Comparison of ENCODE assay signal across 18 cellular contexts in the genomic region with DNA sequence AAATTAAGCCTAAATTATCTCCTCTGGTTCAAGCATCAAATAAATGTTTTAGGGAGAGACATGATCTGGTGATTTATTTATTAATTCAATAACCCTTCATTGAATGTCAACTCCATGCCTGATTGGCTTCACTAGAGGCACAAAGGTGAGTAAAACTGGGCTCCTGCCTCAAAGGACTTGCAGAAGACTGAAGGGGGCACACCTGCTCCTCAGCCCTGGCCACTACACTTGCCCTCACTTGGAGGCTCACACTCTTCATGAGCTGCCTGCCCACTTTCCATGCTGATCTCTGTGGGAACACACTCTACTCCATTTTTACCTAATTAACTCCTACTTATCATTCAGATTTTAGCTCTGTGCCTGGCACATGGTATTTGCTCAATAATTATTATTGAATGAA.
"Had no signal": no experiment of that assay in that cellular context is flagged by ENCODE, and none has a peak within 500 bp of the region (broad histone marks: within the 10 kb centered on the region; RNA-seq: fewer than 3 reads in every experiment).

No MANE protein-coding gene starts in this region.

- DNase-seq: activated CD4-positive, alpha-beta T cell treated with anti-CD3 and anti-CD28 coated beads for 1 hour; activated CD4-positive, alpha-beta T cell treated with anti-CD3 and anti-CD28 coated beads, Interleukin-2, amount 50 U/mL, for 48 hours; activated CD8-positive, alpha-beta memory T cell treated with anti-CD3 and anti-CD28 coated beads, Interleukin-2, amount 10 ng/mL, durations not matched to agents 7 days and 5 days; activated effector memory CD4-positive, alpha-beta T cell treated with anti-CD3 and anti-CD28 coated beads, Interleukin-2, amount 50 U/mL, for 16 hours; activated T-cell treated with anti-CD3 and anti-CD28 coated beads, Interleukin-2, amount 50 U/mL, for 48 hours; adrenal gland; dermis blood vessel endothelial cell; effector memory CD8-positive, alpha-beta T cell; head of caudate nucleus; immature natural killer cell; occipital lobe; stimulated activated CD4-positive, alpha-beta T cell treated with anti-CD3 and anti-CD28 coated beads, Interleukin-2, amount 100 ng/mL, for 48 hours had no signal

- H3K27ac Mint-ChIP-seq: activated CD8-positive, alpha-beta memory T cell treated with anti-CD3 and anti-CD28 coated beads, Interleukin-2, amount 10 ng/mL, durations not matched to agents 7 days and 5 days; activated naive CD4-positive, alpha-beta T cell treated with anti-CD3 and anti-CD28 coated beads, Interleukin-2, amount 50 U/mL, for 24 hours; effector memory CD8-positive, alpha-beta T cell; immature natural killer cell; nephron; progenitor cell of endocrine pancreas; stimulated activated memory B cell treated with anti-CD40 and anti-IgM and Interleukin-4, amounts not matched to agents 10 μg/mL and 1 μg/mL and 100 μg/mL, for 72 hours had no signal

- H3K27me3 ChIP-seq: adrenal gland, right atrium auricular region had no signal

- H3K9me3 ChIP-seq: adrenal gland, right atrium auricular region had no signal

- H3K27me3 Mint-ChIP-seq: stimulated activated memory B cell treated with anti-CD40 and anti-IgM and Interleukin-4, amounts not matched to agents 10 μg/mL and 1 μg/mL and 100 μg/mL, for 72 hours had no signal

- H3K4me3 ChIP-seq: adrenal gland, right atrium auricular region had no signal

- H3K36me3 Mint-ChIP-seq: activated CD8-positive, alpha-beta memory T cell treated with anti-CD3 and anti-CD28 coated beads, Interleukin-2, amount 10 ng/mL, durations not matched to agents 7 days and 5 days; activated naive CD4-positive, alpha-beta T cell treated with anti-CD3 and anti-CD28 coated beads, Interleukin-2, amount 50 U/mL, for 24 hours; immature natural killer cell; stimulated activated memory B cell treated with anti-CD40 and anti-IgM and Interleukin-4, amounts not matched to agents 10 μg/mL and 1 μg/mL and 100 μg/mL, for 72 hours had no signal

- H3K27ac ChIP-seq: adrenal gland, epithelial cell of prostate, right atrium auricular region had no signal

- H3K36me3 ChIP-seq: adrenal gland, right atrium auricular region had no signal

- H3K4me1 Mint-ChIP-seq: activated CD8-positive, alpha-beta memory T cell treated with anti-CD3 and anti-CD28 coated beads, Interleukin-2, amount 10 ng/mL, durations not matched to agents 7 days and 5 days; activated naive CD4-positive, alpha-beta T cell treated with anti-CD3 and anti-CD28 coated beads, Interleukin-2, amount 50 U/mL, for 24 hours; immature natural killer cell; stimulated activated memory B cell treated with anti-CD40 and anti-IgM and Interleukin-4, amounts not matched to agents 10 μg/mL and 1 μg/mL and 100 μg/mL, for 72 hours had no signal

- H3K4me3 Mint-ChIP-seq: activated CD8-positive, alpha-beta memory T cell treated with anti-CD3 and anti-CD28 coated beads, Interleukin-2, amount 10 ng/mL, durations not matched to agents 7 days and 5 days; activated naive CD4-positive, alpha-beta T cell treated with anti-CD3 and anti-CD28 coated beads, Interleukin-2, amount 50 U/mL, for 24 hours; effector memory CD8-positive, alpha-beta T cell; immature natural killer cell; nephron; stimulated activated memory B cell treated with anti-CD40 and anti-IgM and Interleukin-4, amounts not matched to agents 10 μg/mL and 1 μg/mL and 100 μg/mL, for 72 hours had no signal

- H3K9me3 Mint-ChIP-seq: activated naive CD4-positive, alpha-beta T cell treated with anti-CD3 and anti-CD28 coated beads, Interleukin-2, amount 50 U/mL, for 24 hours; effector memory CD8-positive, alpha-beta T cell; nephron; stimulated activated memory B cell treated with anti-CD40 and anti-IgM and Interleukin-4, amounts not matched to agents 10 μg/mL and 1 μg/mL and 100 μg/mL, for 72 hours had no signal

- ATAC-seq: activated CD8-positive, alpha-beta memory T cell treated with anti-CD3 and anti-CD28 coated beads, Interleukin-2, amount 10 ng/mL, durations not matched to agents 7 days and 5 days; effector memory CD8-positive, alpha-beta T cell; stimulated activated memory B cell treated with anti-CD40 and anti-IgM and Interleukin-4, amounts not matched to agents 10 μg/mL and 1 μg/mL and 100 μg/mL, for 72 hours had no signal
